ENCODE assay signal across 11 cellular contexts in genomic region chr6:22637781-22638180, GRCh38.
"Had no signal": no experiment of that assay in that cellular context is flagged by ENCODE, and none has a peak within 500 bp of the region (broad histone marks: within the 10 kb centered on the region; RNA-seq: fewer than 3 reads in every experiment).

No MANE protein-coding gene starts in this region.

- H3K27ac ChIP-seq: GM23248 had no signal

- H3K27ac Mint-ChIP-seq: GM23338, H9, HFFc6 had no signal

- ATAC-seq: GM23338, HCT116 had no signal

- H3K9me3 ChIP-seq: HAP-1 had no signal

- H3K4me3 ChIP-seq: GM23248, GM23338, HAP-1 had no signal

- H3K9ac ChIP-seq: GM23248 had no signal

- H3K4me2 ChIP-seq: GM23338 had no signal

- H3K4me3 Mint-ChIP-seq: GM23338, H9, HFFc6 had no signal

- FAIRE-seq: H1, H54 had no signal

- DNase-seq: GM23248, GOT3, H7, H9, HCEC 1CT, HFFc6 had no signal

- H2AFZ ChIP-seq: GM23248 had no signal

- H3K9me3 Mint-ChIP-seq: GM23338, H9 had no signal

- H3K36me3 ChIP-seq: HAP-1 had no signal
